1 cellular context compared by ENCODE assay signal in genomic region chr21:32958288-32958992, GRCh38.
TF ChIP-seq lines count a peak whose summit lies in the region.

No MANE protein-coding gene starts in this region.

TF ChIP-seq in H1, 55 proteins besides CTCF, POLR2A, EP300 and RAD21 (continued from another document):
- peak; percentile 25; the same call in 1 of the 2 replicates for TF ChIP-seq USF2 (IDR thresholded peaks at IDR 0.05; ENCODE audit: low read length)
